8 cellular contexts compared by ENCODE assay signal in genomic region chr1:9908846-9909221, GRCh38. TPM values are rescaled to one million over a fixed set of nuclear protein-coding genes. Genes with fewer than 3 reads are reported as not detected.
DNase-seq lines count a peak whose midpoint lies in the region; TF ChIP-seq lines count a peak whose summit lies in the region.

No MANE protein-coding gene starts in this region.

- TF ChIP-seq CTCF in right atrium auricular region (IDR thresholded peaks at IDR 0.05), result no peak
- TF ChIP-seq CTCF in brain (conservative IDR thresholded peaks at IDR 0.05), result no peak

- H3K9me3 ChIP-seq in right atrium auricular region, result no peaks in the 10 kb centered on the region
- no peaks in the 10 kb centered on the region for H3K9me3 ChIP-seq in mononuclear cell (ENCODE audit: low read depth, low read length)

- H3K27ac Mint-ChIP-seq in brain, result peak overlapping the region; percentile 88 to 95 (median 94)

- H3K36me3 Mint-ChIP-seq in brain, result no peaks in the 10 kb centered on the region

- intact Hi-C loops in cardiac septum (cut with DNase I), result no loop called here

- H3K27me3 Mint-ChIP-seq in brain, result peaks cover 5% of the 10 kb centered on the region

- peaks cover 53% of the 10 kb centered on the region for H3K4me1 Mint-ChIP-seq in brain

- peak overlapping the region; percentile 81 to 89 for H3K4me3 ChIP-seq in right atrium auricular region
- peak overlapping the region; percentile 55 for H3K4me3 ChIP-seq in mononuclear cell (ENCODE audit: low read length)

- H3K27ac ChIP-seq in right atrium auricular region, result peak overlapping the region; percentile 84 to 91

- H3K4me1 ChIP-seq in right atrium auricular region (peaks cover 0 to 37% of the 10 kb centered on the region in 2 donors), mononuclear cell (ENCODE audit: insufficient read depth, low read length) (peaks cover 38% of the 10 kb centered on the region)

- H3K36me3 ChIP-seq in right atrium auricular region, result no peaks in the 10 kb centered on the region

- H3K27me3 ChIP-seq in right atrium auricular region (no peaks in the 10 kb centered on the region), mononuclear cell (ENCODE audit: insufficient read depth, low read length) (no peaks in the 10 kb centered on the region)

- H3K4me3 Mint-ChIP-seq in brain, result peak overlapping the region; percentile 94 to 99 (median 96)

- H3K9me3 Mint-ChIP-seq in brain, result peaks cover 0 to 3% (median 0%) of the 10 kb centered on the region in 5 experiments

- no peak for DNase-seq in right atrium auricular region (ENCODE audit: low spot score)
- DNase-seq in cardiac septum (ENCODE audit: low spot score), result no peak
- DNase-seq in NCI-H524 (lab: John Stamatoyannopoulos, UW), result no peak
- DNase-seq in kidney tubule cell (ENCODE audit: low spot score), result no peak
- no peak for DNase-seq in activated CD8-positive, alpha-beta memory T cell treated with anti-CD3 and anti-CD28 coated beads for 24 hours
- DNase-seq in NCI-H446 (lab: John Stamatoyannopoulos, UW), result no peak

RNA-seq across cellular contexts. Expression of gene CTNNBIP1, which starts 1.2 kb away (rescaled TPM):
- total RNA-seq in right atrium auricular region (10 to 100 TPM; 22.3 to 31.9 TPM), cardiac septum (19.3 TPM), mononuclear cell (13.6 TPM)
- polyA plus RNA-seq in brain (ENCODE audit: insufficient read depth, low read depth, low replicate concordance), result 84.5 TPM

RNA-seq across cellular contexts. Expression of gene LZIC, which starts 34.4 kb away (rescaled TPM):
- total RNA-seq in right atrium auricular region (10 to 100 TPM; 25.0 to 32.1 TPM), cardiac septum (29.7 TPM), mononuclear cell (28.1 TPM)
- 60.4 TPM for polyA plus RNA-seq in brain (ENCODE audit: insufficient read depth, low read depth, low replicate concordance)

RNA-seq across cellular contexts. Expression of gene NMNAT1, which starts 34.4 kb away (rescaled TPM):
- total RNA-seq in right atrium auricular region (10 to 100 TPM; 10.0 to 13.9 TPM), cardiac septum (18.5 TPM), mononuclear cell (1.7 TPM)
- 7.7 TPM for polyA plus RNA-seq in brain (ENCODE audit: insufficient read depth, low read depth, low replicate concordance)
